ENCODE assay signal across 8 cellular contexts in genomic region chr11:65501530-65502273, GRCh38. TPM values are rescaled to one million over a fixed set of nuclear protein-coding genes. Genes with fewer than 3 reads are reported as not detected.
DNase-seq lines count a peak whose midpoint lies in the region; ATAC-seq and TF ChIP-seq lines count a peak whose summit lies in the region.

No MANE protein-coding gene starts in this region.

- ATAC-seq in HG03442 (IDR thresholded peaks at IDR 0.05; ENCODE audit: unreplicated experiment) (no peak), GM21390 (IDR thresholded peaks at IDR 0.05; ENCODE audit: unreplicated experiment) (no peak), HG03432 (IDR thresholded peaks at IDR 0.05; ENCODE audit: unreplicated experiment) (no peak)

- H3K79me1 ChIP-seq in mesenchymal stem cell (replicated peaks; ENCODE audit: low read length, poor library complexity, severe bottlenecking): no peaks in the 10 kb centered on the region

- no peak for DNase-seq in BJ (ENCODE audit: low read depth)
- peak; percentile 41 for DNase-seq in MCF 10A (ENCODE audit: unreplicated experiment)
- DNase-seq in mesenchymal stem cell: peak; percentile 73
- no peak for DNase-seq in GM10266 (ENCODE audit: extremely low spot score)

- no peak overlapping the region for H3K27ac Mint-ChIP-seq in MCF 10A (ENCODE audit: low read depth, unreplicated experiment)

- TF ChIP-seq EP300 in Ishikawa (IDR thresholded peaks at IDR 0.05; ENCODE audit: borderline replicate concordance): no peak

- peak overlapping the region in 1 of 2 experiments; percentile 60 for H3K14ac ChIP-seq in mesenchymal stem cell (ENCODE audit: low read length in 2 of 2)

- no peak overlapping the region for H2AFZ ChIP-seq in mesenchymal stem cell (ENCODE audit: low read depth, low read length)

- H3K27me3 Mint-ChIP-seq in MCF 10A (ENCODE audit: insufficient read depth, unreplicated experiment): no peaks in the 10 kb centered on the region

- peaks cover 19% of the 10 kb centered on the region for H3K36me3 ChIP-seq in BJ (ENCODE audit: control insufficient read depth, insufficient read depth, low read length)
- peaks cover 14 to 73% of the 10 kb centered on the region in 2 experiments for H3K36me3 ChIP-seq in mesenchymal stem cell (ENCODE audit: control insufficient read depth in 1 of 2, insufficient read depth in 2 of 2, low read depth in 1 of 2, low read length in 2 of 2)

- no peak for TF ChIP-seq RAD21 in Ishikawa (IDR thresholded peaks at IDR 0.05; ENCODE audit: low read depth)

- H3K36me3 Mint-ChIP-seq in MCF 10A (ENCODE audit: insufficient read depth, unreplicated experiment): no peaks in the 10 kb centered on the region

- no peak overlapping the region for H3K4ac ChIP-seq in mesenchymal stem cell (ENCODE audit: low read depth in 1 of 2, low read length in 2 of 2)

- no peak overlapping the region for H2BK120ac ChIP-seq in mesenchymal stem cell (ENCODE audit: low read depth, low read length)

- H3K9me3 ChIP-seq in mesenchymal stem cell (ENCODE audit: control insufficient read depth, low read length): no peaks in the 10 kb centered on the region

- H3K4me1 Mint-ChIP-seq in MCF 10A (ENCODE audit: insufficient read depth, unreplicated experiment): peaks cover 13% of the 10 kb centered on the region

- WGBS in mesenchymal stem cell: 1% methylated on average over 3 of the region's 3 CpGs

- H3K27ac ChIP-seq in mesenchymal stem cell (ENCODE audit: low read length, poor library complexity, severe bottlenecking): peak overlapping the region; percentile 97

- H4K91ac ChIP-seq in mesenchymal stem cell (ENCODE audit: low read length): no peak overlapping the region

- POLR2A ChIA-PET in BJ (lab: Charles Lee): interaction anchor here (0.6 to 8.3 kb wide), 11 partner anchors 9 to 491 kb away, joined by 3 to 204 read pairs (median 7); partner anchors contain the start of gene NEAT1
- POLR2A ChIA-PET in MCF 10A (lab: Yijun Ruan, JAX): interaction anchor here (1.1 to 30.1 kb wide), 21 partner anchors 10 to 186 kb away, joined by 3 to 2994 read pairs (median 7); partner anchors contain the start of genes DPF2, FAM89B, FRMD8 and MALAT1

- peak overlapping the region; percentile 98 for H3K9ac ChIP-seq in mesenchymal stem cell (ENCODE audit: low read length)

- no peak overlapping the region for H3K23ac ChIP-seq in mesenchymal stem cell (ENCODE audit: low read length in 2 of 2)

- no peak overlapping the region for H2BK15ac ChIP-seq in mesenchymal stem cell (ENCODE audit: low read depth, poor library complexity, severe bottlenecking)

- no peak overlapping the region for H3K4me3 Mint-ChIP-seq in MCF 10A (ENCODE audit: unreplicated experiment)

- no peak overlapping the region for H2AK5ac ChIP-seq in mesenchymal stem cell (ENCODE audit: low read length, severe bottlenecking)

- no TSS peak for BruUV-seq in MCF 10A (replicated peaks; lab: Mats Ljungman, UMichigan)

- intact Hi-C loops in MCF 10A (cut with micrococcal nuclease): no loop called here

- H2BK5ac ChIP-seq in mesenchymal stem cell (ENCODE audit: low read depth, low read length, poor library complexity, severe bottlenecking): no peak overlapping the region

- H2BK12ac ChIP-seq in mesenchymal stem cell (ENCODE audit: low read length in 2 of 2): no peak overlapping the region

- no peak overlapping the region for H3K18ac ChIP-seq in mesenchymal stem cell (ENCODE audit: low read depth in 1 of 2, low read length in 2 of 2)

- H3K4me1 ChIP-seq in mesenchymal stem cell (ENCODE audit: control insufficient read depth, insufficient read depth, low read depth, low read length): peaks cover 6% of the 10 kb centered on the region

- H3K27me3 ChIP-seq in BJ (ENCODE audit: control insufficient read depth, insufficient read depth, low read length) (no peaks in the 10 kb centered on the region), mesenchymal stem cell (ENCODE audit: control insufficient read depth in 1 of 2, insufficient read depth in 1 of 2, low read length in 2 of 2) (no peaks in the 10 kb centered on the region)

- no peak for TF ChIP-seq CTCF in BJ (IDR thresholded peaks at IDR 0.05; ENCODE audit: insufficient read depth, low read depth, low read length)
- TF ChIP-seq CTCF in MCF 10A (IDR thresholded peaks at IDR 0.05; ENCODE audit: unreplicated experiment): no peak
- TF ChIP-seq CTCF in GM10266 (IDR thresholded peaks at IDR 0.05; ENCODE audit: control insufficient read depth, insufficient read depth, low read depth, missing control alignments): no peak

- H3K4me2 ChIP-seq in mesenchymal stem cell (ENCODE audit: low read length, poor library complexity, severe bottlenecking): no peak overlapping the region

- H3K9me3 Mint-ChIP-seq in MCF 10A (ENCODE audit: unreplicated experiment): no peaks in the 10 kb centered on the region

- H3K4me3 ChIP-seq in BJ (ENCODE audit: low read depth, low read length): peak overlapping the region; percentile 76
- peak overlapping the region; percentile 49 to 90 for H3K4me3 ChIP-seq in mesenchymal stem cell (ENCODE audit: insufficient read depth in 1 of 2, low read depth in 1 of 2, low read length in 2 of 2)

- no peak overlapping the region for H4K8ac ChIP-seq in mesenchymal stem cell (ENCODE audit: low read length)

- CTCF ChIA-PET in BJ (lab: Yijun Ruan, JAX): interaction anchor here (0.6 to 1.2 kb wide), 4 partner anchors 55 to 766 kb away, joined by 3 to 5 read pairs (median 4); partner anchors contain the start of gene SLC25A45
- CTCF ChIA-PET in MCF 10A (lab: Yijun Ruan, JAX): interaction anchor here (1.0 to 1.8 kb wide), 3 partner anchors 9 to 122 kb away, joined by 5 to 7 read pairs (median 6); no protein-coding TSS in a partner anchor

TF ChIP-seq in Ishikawa, 13 proteins besides CTCF, POLR2A, EP300 and RAD21:
- TF ChIP-seq, protein P1, sequence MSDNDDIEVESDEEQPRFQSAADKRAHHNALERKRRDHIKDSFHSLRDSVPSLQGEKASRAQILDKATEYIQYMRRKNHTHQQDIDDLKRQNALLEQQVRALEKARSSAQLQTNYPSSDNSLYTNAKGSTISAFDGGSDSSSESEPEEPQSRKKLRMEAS (IDR thresholded peaks at IDR 0.05): 0 out of 2 replicates have a peak, but pooled peaks have one; percentile 14
- no peak for TF ChIP-seq CREB1 (IDR thresholded peaks at IDR 0.05; ENCODE audit: low read depth)

RNA-seq across cellular contexts. Expression of gene MALAT1, which starts 2.9 kb away (rescaled TPM):
- 924 and 1,611 TPM in 2 replicates for polyA plus RNA-seq in BJ (2011; rRNA removed)
- 12,707 and 21,303 TPM in 2 replicates for polyA minus RNA-seq in BJ (2011; rRNA and poly(A)+ RNA removed)
- total RNA-seq in MCF 10A (2022): 10,851 and 12,068 TPM in 2 replicates
- polyA plus RNA-seq in mesenchymal stem cell (2013, experiment 1 of 2): 972 TPM
- polyA plus RNA-seq in mesenchymal stem cell (2013, experiment 2 of 2): 756 TPM

RNA-seq across cellular contexts. Expression of gene SCYL1, which starts 23.2 kb away (rescaled TPM):
- polyA plus RNA-seq in BJ (2011; rRNA removed): 81.7 and 134 TPM in 2 replicates
- polyA minus RNA-seq in BJ (2011; rRNA and poly(A)+ RNA removed): 73.5 and 101 TPM in 2 replicates
- total RNA-seq in MCF 10A (2022): 70.9 and 75.5 TPM in 2 replicates
- 114 TPM for polyA plus RNA-seq in mesenchymal stem cell (2013, experiment 1 of 2)
- polyA plus RNA-seq in mesenchymal stem cell (2013, experiment 2 of 2): 115 TPM

RNA-seq across cellular contexts. Expression of gene LTBP3, which starts 56.5 kb away (rescaled TPM):
- 37.9 and 77.7 TPM in 2 replicates for polyA plus RNA-seq in BJ (2011; rRNA removed)
- 33.3 and 56.6 TPM in 2 replicates for polyA minus RNA-seq in BJ (2011; rRNA and poly(A)+ RNA removed)
- total RNA-seq in MCF 10A (2022): 10.6 and 11.0 TPM in 2 replicates
- 52.8 TPM for polyA plus RNA-seq in mesenchymal stem cell (2013, experiment 1 of 2)
- 46.9 TPM for polyA plus RNA-seq in mesenchymal stem cell (2013, experiment 2 of 2)

Comparison
In these comparisons a context has a peak if more than half of its experiments do, and no peak if none do; other contexts are left out.
1. DNase-seq: peak in MCF 10A (single experiment) and mesenchymal stem cell (single experiment); none in BJ (single experiment) and GM10266 (single experiment).